Comparison of ENCODE assay signal across 9 cellular contexts in the genomic region with DNA sequence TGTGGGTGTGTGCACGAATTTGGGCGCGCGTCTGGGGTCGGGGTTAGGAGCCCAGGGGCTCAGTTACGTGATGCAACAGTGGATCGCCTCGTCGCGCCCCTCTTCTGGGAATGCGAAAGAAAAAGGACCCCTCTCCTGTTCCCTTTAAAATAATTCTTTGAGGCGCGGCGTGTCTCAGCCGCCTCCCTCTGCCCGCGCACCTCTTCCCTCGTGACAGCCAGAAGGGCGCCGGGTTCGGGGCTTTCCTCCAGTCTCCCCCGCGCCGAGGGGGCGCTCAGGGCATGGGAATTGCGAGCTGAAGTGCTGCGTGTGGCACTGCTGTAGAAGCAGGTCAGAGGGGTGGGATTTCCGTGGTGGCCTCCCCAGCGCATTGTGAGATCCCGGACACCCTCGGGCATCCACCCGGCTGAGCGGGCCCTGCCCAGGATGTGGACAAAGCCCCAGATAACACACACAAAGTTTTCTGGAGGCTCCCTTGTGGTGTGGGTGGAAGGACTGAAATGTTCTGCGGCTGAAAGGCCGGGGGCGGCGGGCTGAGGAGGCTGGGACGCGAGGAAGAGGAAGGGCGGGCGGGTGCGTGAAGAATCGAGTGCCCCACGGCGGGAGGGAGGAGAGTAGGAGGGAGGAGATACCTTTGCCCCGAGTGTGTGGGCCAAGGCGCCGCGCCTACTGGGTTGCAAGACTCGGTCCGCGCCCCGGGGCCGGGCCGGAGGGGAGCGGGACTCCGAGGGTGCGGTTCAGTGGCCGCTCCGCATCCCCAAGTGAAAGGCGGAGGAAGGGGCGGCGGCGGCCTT. TPM values are rescaled to one million over a fixed set of nuclear protein-coding genes. Genes with fewer than 3 reads are reported as not detected.
DNase-seq lines count a peak whose midpoint lies in the region; ATAC-seq, FAIRE-seq and TF ChIP-seq lines count a peak whose summit lies in the region.
"Had no signal": no experiment of that assay in that cellular context is flagged by ENCODE, and none has a peak within 500 bp of the region (broad histone marks: within the 10 kb centered on the region; RNA-seq: fewer than 3 reads in every experiment).

No MANE protein-coding gene starts in this region.

- peak in 1 of 3 experiments; percentile 8 for TF ChIP-seq CTCF in ascending aorta (IDR thresholded peaks at IDR 0.05)

- H3K4me3 ChIP-seq in ascending aorta, result peak overlapping the region; percentile 59 to 77

- FAIRE-seq in GM19239 (lab: Jason Lieb, UNC), result peak; percentile 78

- H3K27ac ChIP-seq in ascending aorta, result peak overlapping the region; percentile 90 to 95

- peak; percentile 22 for ATAC-seq in HG03442 (IDR thresholded peaks at IDR 0.05; ENCODE audit: unreplicated experiment)

- no peaks in the 10 kb centered on the region for H3K9me3 ChIP-seq in ascending aorta

- intact Hi-C loops in ascending aorta (cut with DNase I), result loop anchor here (1.0 to 10.0 kb wide), 4 partner anchors 34 to 435 kb away; no protein-coding TSS in a partner anchor

- H3K27me3 ChIP-seq in ascending aorta, result no peaks in the 10 kb centered on the region

- peaks cover 4 to 34% of the 10 kb centered on the region in 2 donors for H3K4me1 ChIP-seq in ascending aorta

- H3K36me3 ChIP-seq in ascending aorta, result no peaks in the 10 kb centered on the region

- peak in 11 of 14 donors; percentile 46 to 69 (median 55) for DNase-seq in C1 segment of cervical spinal cord (lab: John Stamatoyannopoulos, UW)
- DNase-seq in GM19239 (ENCODE audit: insufficient read length, low spot score), result peak; percentile 24
- peak; percentile 23 to 48 (median 39) for DNase-seq in T-helper 2 cell
- peak in 1 of 2 donors; percentile 75 for DNase-seq in ascending aorta (ENCODE audit: low spot score in 2 of 2)
- peak; percentile 32 for DNase-seq in hepatic stellate cell (ENCODE audit: low spot score)
- DNase-seq in renal cortical epithelial cell (ENCODE audit: low read depth), result peak; percentile 32
- DNase-seq in NCI-H345 treated with DMSO at 0.1 percent for 48 hours (lab: John Stamatoyannopoulos, UW; ENCODE audit: unreplicated experiment), result no peak

RNA-seq across cellular contexts. Expression of a gene that starts 0.7 kb away (rescaled TPM):
- total RNA-seq in ascending aorta, result 48.0 TPM
- 147 and 232 TPM in 2 replicates for total RNA-seq in renal cortical epithelial cell

RNA-seq across cellular contexts. Expression of a gene that starts 52.3 kb away (rescaled TPM):
- total RNA-seq in ascending aorta (6.5 TPM), renal cortical epithelial cell (6.9 and 36.6 TPM in 2 replicates)
- total RNA-seq: T-helper 2 cell treated with Interferon-gamma antibody and Interleukin-4, amounts not matched to agents 100 ng/mL and 5 ng/mL, for 36 hours had no signal
